13 cellular contexts compared by ENCODE assay signal in the genomic region with DNA sequence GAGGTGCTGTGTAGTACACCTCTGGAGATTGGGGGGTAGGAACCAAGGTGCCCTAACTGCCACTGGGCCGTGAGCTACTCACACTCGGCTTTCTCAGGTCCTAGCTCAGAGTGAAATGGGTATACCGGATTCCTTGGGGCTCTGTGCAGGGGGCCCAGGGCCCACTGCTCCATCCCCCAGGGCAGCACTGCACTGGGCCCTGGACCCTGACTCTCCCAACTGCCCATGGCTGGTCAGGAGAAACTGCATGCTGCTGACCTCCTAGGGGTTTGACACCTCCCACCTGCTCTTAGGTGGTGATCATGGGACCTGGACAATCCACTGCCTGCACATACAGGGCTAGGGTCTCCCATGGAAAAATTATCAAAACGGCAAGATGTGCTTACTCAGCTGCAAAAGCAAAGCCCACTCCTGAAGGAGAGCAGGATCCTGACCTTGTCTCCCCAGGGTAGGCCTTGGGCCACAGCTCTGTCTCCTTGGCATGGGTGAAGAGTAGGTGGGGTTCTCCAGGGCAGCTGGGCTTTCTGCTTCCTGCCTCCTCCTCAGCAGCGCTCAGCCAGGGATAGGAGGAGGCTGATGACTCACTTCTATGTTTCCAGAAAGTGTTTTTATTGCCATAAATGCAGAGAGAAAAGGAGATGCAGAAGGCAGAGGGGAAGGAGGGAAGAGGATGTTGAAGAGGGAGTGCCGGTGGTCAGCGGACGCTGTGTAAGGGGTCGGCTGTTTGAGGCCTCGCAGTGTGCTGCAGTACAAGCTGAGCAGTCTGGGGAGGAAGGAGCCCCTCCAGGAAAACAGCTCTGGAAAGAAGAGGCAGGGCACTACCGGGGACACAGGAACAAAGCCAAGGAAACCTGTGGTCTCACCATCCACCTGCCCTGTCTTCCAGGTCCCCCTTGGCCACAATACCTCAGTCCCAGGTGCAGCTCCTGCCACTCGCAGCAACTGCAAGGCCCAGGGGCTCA.
DNase-seq lines count a peak whose midpoint lies in the region; FAIRE-seq and TF ChIP-seq lines count a peak whose summit lies in the region.
"Had no signal": no experiment of that assay in that cellular context is flagged by ENCODE, and none has a peak within 500 bp of the region (broad histone marks: within the 10 kb centered on the region; RNA-seq: fewer than 3 reads in every experiment).

No MANE protein-coding gene starts in this region.

- peak overlapping the region; percentile 30 for H3K4me3 Mint-ChIP-seq in HFFc6
- H3K4me3 Mint-ChIP-seq in activated T-helper 2 cell treated with anti-CD3 and anti-CD28 coated beads, Interferon-gamma antibody, Interleukin-2, Interleukin-4, amounts not matched to agents 10 μg/mL and 5 μg/mL and 100 μg/mL, durations not matched to agents 14 hours and 24 hours and 36 hours (ENCODE audit: low read depth) = no peak overlapping the region

- WGBS in stomach, 5 donors = 60 to 75% (median 67%) methylated on average over 11 to 12 of the region's 12 CpGs

- H3K36me3 Mint-ChIP-seq in HFFc6 (ENCODE audit: low read depth) = peaks cover 25% of the 10 kb centered on the region
- H3K36me3 Mint-ChIP-seq in activated T-helper 2 cell treated with anti-CD3 and anti-CD28 coated beads, Interferon-gamma antibody, Interleukin-2, Interleukin-4, amounts not matched to agents 10 μg/mL and 5 μg/mL and 100 μg/mL, durations not matched to agents 14 hours and 24 hours and 36 hours (ENCODE audit: low read depth) = no peaks in the 10 kb centered on the region

- peaks cover 0 to 25% (median 4%) of the 10 kb centered on the region in 3 donors for H3K27me3 ChIP-seq in stomach
- H3K27me3 ChIP-seq: testis had no signal

- TF ChIP-seq CTCF in HFFc6 (IDR thresholded peaks at IDR 0.05) = no peak
- no peak for TF ChIP-seq CTCF in stomach (IDR thresholded peaks at IDR 0.05)

- H3K9me3 ChIP-seq in stomach = no peaks in the 10 kb centered on the region
- H3K9me3 ChIP-seq: adrenal gland, testis had no signal

- no peak for FAIRE-seq in frontal cortex (lab: Jason Lieb, UNC)

- H3K4me1 Mint-ChIP-seq in HFFc6 (ENCODE audit: low read depth) = peaks cover 71% of the 10 kb centered on the region
- H3K4me1 Mint-ChIP-seq in activated T-helper 2 cell treated with anti-CD3 and anti-CD28 coated beads, Interferon-gamma antibody, Interleukin-2, Interleukin-4, amounts not matched to agents 10 μg/mL and 5 μg/mL and 100 μg/mL, durations not matched to agents 14 hours and 24 hours and 36 hours (ENCODE audit: low read depth) = peaks cover 9% of the 10 kb centered on the region

- H3K27ac ChIP-seq in stomach = no peak overlapping the region
- H3K27ac ChIP-seq: adrenal gland, testis had no signal

- no peaks in the 10 kb centered on the region for H3K9me3 Mint-ChIP-seq in HFFc6
- no peaks in the 10 kb centered on the region for H3K9me3 Mint-ChIP-seq in activated T-helper 2 cell treated with anti-CD3 and anti-CD28 coated beads, Interferon-gamma antibody, Interleukin-2, Interleukin-4, amounts not matched to agents 10 μg/mL and 5 μg/mL and 100 μg/mL, durations not matched to agents 14 hours and 24 hours and 36 hours

- H3K27ac Mint-ChIP-seq in HFFc6 = peak overlapping the region; percentile 69
- no peak overlapping the region for H3K27ac Mint-ChIP-seq in activated T-helper 2 cell treated with anti-CD3 and anti-CD28 coated beads, Interferon-gamma antibody, Interleukin-2, Interleukin-4, amounts not matched to agents 10 μg/mL and 5 μg/mL and 100 μg/mL, durations not matched to agents 14 hours and 24 hours and 36 hours

- peaks cover 11% of the 10 kb centered on the region for H3K27me3 Mint-ChIP-seq in HFFc6 (ENCODE audit: insufficient read depth)
- peaks cover 6% of the 10 kb centered on the region for H3K27me3 Mint-ChIP-seq in activated T-helper 2 cell treated with anti-CD3 and anti-CD28 coated beads, Interferon-gamma antibody, Interleukin-2, Interleukin-4, amounts not matched to agents 10 μg/mL and 5 μg/mL and 100 μg/mL, durations not matched to agents 14 hours and 24 hours and 36 hours (ENCODE audit: low read depth)

- DNase-seq in HFFc6 = peak; percentile 72
- DNase-seq in activated T-helper 2 cell treated with anti-CD3 and anti-CD28 coated beads, Interferon-gamma antibody, Interleukin-2, Interleukin-4, amounts not matched to agents 10 μg/mL and 5 μg/mL and 100 μg/mL, durations not matched to agents 14 hours and 24 hours and 36 hours (ENCODE audit: low spot score) = peak; percentile 6
- DNase-seq in cardiac septum (ENCODE audit: low spot score) = peak; percentile 67
- DNase-seq in stomach = peak; percentile 13
- DNase-seq in pons (ENCODE audit: low spot score) = no peak
- DNase-seq in HuH-7.5 (ENCODE audit: low spot score) = no peak
- no peak for DNase-seq in DMS79 (lab: John Stamatoyannopoulos, UW)
- no peak for DNase-seq in frontal cortex (ENCODE audit: low spot score in 2 of 2)
- DNase-seq: NCI-H2081 treated with DMSO at 0.1 percent for 48 hours; stimulated activated CD4-positive, alpha-beta T cell treated with anti-CD3 and anti-CD28 coated beads, Interleukin-12 subunit alpha, Interleukin-12 subunit beta, amount 100 ng/mL, for 4 hours; T-helper 9 cell; testis had no signal

- no peak for TF ChIP-seq POLR2A in stomach (IDR thresholded peaks at IDR 0.05)

- H3K36me3 ChIP-seq in stomach = no peaks in the 10 kb centered on the region
- H3K36me3 ChIP-seq: adrenal gland had no signal

- TF ChIP-seq EP300 in stomach (IDR thresholded peaks at IDR 0.05) = no peak

- peaks cover 0 to 10% (median 3%) of the 10 kb centered on the region in 4 donors for H3K4me1 ChIP-seq in stomach
- H3K4me1 ChIP-seq: adrenal gland had no signal

- no peak overlapping the region for H3K4me3 ChIP-seq in stomach
- H3K4me3 ChIP-seq: adrenal gland, testis had no signal

- intact Hi-C loops in activated T-helper 2 cell treated with anti-CD3 and anti-CD28 coated beads, Interferon-gamma antibody, Interleukin-2, Interleukin-4, amounts not matched to agents 10 μg/mL and 5 μg/mL and 100 μg/mL, durations not matched to agents 14 hours and 24 hours and 36 hours (cut with micrococcal nuclease) = no loop called here
- intact Hi-C loops in cardiac septum (cut with DNase I) = no loop called here
- intact Hi-C loops in stomach (cut with DNase I; ENCODE audit: low total_unique reads) = no loop called here

Comparison
In these comparisons a context has a peak if more than half of its experiments do, and no peak if none do; other contexts are left out.
1. DNase-seq: peak in HFFc6 (single experiment), activated T-helper 2 cell treated with anti-CD3 and anti-CD28 coated beads, Interferon-gamma antibody, Interleukin-2, Interleukin-4, amounts not matched to agents 10 μg/mL and 5 μg/mL and 100 μg/mL, durations not matched to agents 14 hours and 24 hours and 36 hours (single experiment), cardiac septum (single experiment) and stomach (single experiment); none in pons (single experiment), HuH-7.5 (single experiment), DMS79 (single experiment) and frontal cortex (0 of 2).